9 cellular contexts compared by ENCODE assay signal in genomic region chr1:153647375-153647714, GRCh38. TPM values are rescaled to one million over a fixed set of nuclear protein-coding genes. Genes with fewer than 3 reads are reported as not detected.
DNase-seq lines count a peak whose midpoint lies in the region; ATAC-seq and TF ChIP-seq lines count a peak whose summit lies in the region.
"Had no signal": no experiment of that assay in that cellular context is flagged by ENCODE, and none has a peak within 500 bp of the region (broad histone marks: within the 10 kb centered on the region; RNA-seq: fewer than 3 reads in every experiment).

No MANE protein-coding gene starts in this region.

- H3K4me1 ChIP-seq in psoas muscle (peaks cover 50% of the 10 kb centered on the region), HAP-1 (no peaks in the 10 kb centered on the region), OCI-LY7 (ENCODE audit: insufficient read depth, low read length, poor library complexity, severe bottlenecking) (no peaks in the 10 kb centered on the region)

- H3K36me3 ChIP-seq in psoas muscle (ENCODE audit: insufficient read depth in 1 of 2, low read depth in 1 of 2) (peaks cover 13 to 45% of the 10 kb centered on the region in 2 donors), HAP-1 (replicated peaks) (peaks cover 41% of the 10 kb centered on the region), OCI-LY7 (ENCODE audit: insufficient read depth, low read length) (peaks cover 52% of the 10 kb centered on the region)

- no peaks in the 10 kb centered on the region for H3K79me2 ChIP-seq in OCI-LY7 (ENCODE audit: insufficient read depth, low read depth, low read length)

- TF ChIP-seq CTCF in chondrocyte (IDR thresholded peaks at IDR 0.05) (no peak), psoas muscle (IDR thresholded peaks at IDR 0.05) (no peak), OCI-LY7 (conservative IDR thresholded peaks at IDR 0.05; ENCODE audit: low read length) (no peak)

- no peak overlapping the region for H3K4me2 ChIP-seq in OCI-LY7 (ENCODE audit: low read length)

- DNase-seq in chondrocyte (ENCODE audit: low spot score) = peak; percentile 21
- no peak for DNase-seq in psoas muscle
- no peak for DNase-seq in HAP-1 (ENCODE audit: low spot score in 2 of 2)
- DNase-seq in OCI-LY7 (ENCODE audit: low spot score) = no peak
- DNase-seq: caudate nucleus; NCI-H1092; stimulated activated CD4-positive, alpha-beta T cell treated with anti-CD3 and anti-CD28 coated beads, Interleukin-4, amount 100 ng/mL, for 24 hours had no signal

- intact Hi-C loops in psoas muscle (cut with DNase I) (no loop called here), OCI-LY7 (cut with micrococcal nuclease; ENCODE audit: unreplicated experiment) (no loop called here)

- 23 to 66% (median 43%) methylated on average over 2 of the region's 2 CpGs for WGBS in psoas muscle, 3 donors

- peak in 3 of 4 donors; percentile 22 to 32 (median 31) for ATAC-seq in psoas muscle

- no peaks in the 10 kb centered on the region for H3K9me2 ChIP-seq in OCI-LY7 (ENCODE audit: insufficient read depth, low read length)

- no peaks in the 10 kb centered on the region for H3K9me3 ChIP-seq in psoas muscle
- H3K9me3 ChIP-seq in HAP-1 = no peaks in the 10 kb centered on the region
- H3K9me3 ChIP-seq in OCI-LY7 (ENCODE audit: low read length) = no peaks in the 10 kb centered on the region
- H3K9me3 ChIP-seq: gastroesophageal sphincter had no signal

- H2AFZ ChIP-seq in OCI-LY7 (ENCODE audit: low read length) = no peak overlapping the region

- in situ Hi-C loops in HAP-1 (cut with MboI; ENCODE audit: low sequenced_read_pairs) = no loop called here

- no peaks in the 10 kb centered on the region for H4K20me1 ChIP-seq in OCI-LY7 (ENCODE audit: insufficient read depth, low read length)

- POLR2A ChIA-PET in OCI-LY7 (lab: Charles Lee) = interaction anchor here (0.6 kb wide), 2 partner anchors 10 to 108 kb away, joined by 3 to 4 read pairs; no protein-coding TSS in a partner anchor

- no peaks in the 10 kb centered on the region for H3K27me3 ChIP-seq in psoas muscle (ENCODE audit: insufficient read depth in 3 of 3, low read length in 2 of 3)
- H3K27me3 ChIP-seq in HAP-1 (ENCODE audit: low read depth) = no peaks in the 10 kb centered on the region
- H3K27me3 ChIP-seq: gastroesophageal sphincter had no signal

- H3K27ac ChIP-seq in psoas muscle (peak overlapping the region; percentile 43), OCI-LY7 (ENCODE audit: low read depth, low read length, poor library complexity, severe bottlenecking) (no peak overlapping the region)

- H3K27me3 Mint-ChIP-seq in chondrocyte (ENCODE audit: low read depth) = no peaks in the 10 kb centered on the region

- no peaks in the 10 kb centered on the region for H3K4me1 Mint-ChIP-seq in chondrocyte (ENCODE audit: low read depth)

- no TSS peak for BruUV-seq in OCI-LY7 (replicated peaks; lab: Mats Ljungman, UMichigan)

- H3K4me3 ChIP-seq in psoas muscle = no peak overlapping the region
- H3K4me3 ChIP-seq in HAP-1 = no peak overlapping the region
- no peak overlapping the region for H3K4me3 ChIP-seq in OCI-LY7 (ENCODE audit: low read depth, low read length, poor library complexity, severe bottlenecking)
- H3K4me3 ChIP-seq: gastroesophageal sphincter had no signal

- CTCF ChIA-PET in OCI-LY7 (lab: Charles Lee; ENCODE audit: unreplicated experiment) = no interaction called here

- peaks cover 33% of the 10 kb centered on the region for H3K36me3 Mint-ChIP-seq in chondrocyte (ENCODE audit: low read depth)

- no peak overlapping the region for H3K4me3 Mint-ChIP-seq in chondrocyte (ENCODE audit: unreplicated experiment)

- H3K9me3 Mint-ChIP-seq in chondrocyte (ENCODE audit: low read depth) = no peaks in the 10 kb centered on the region

- no peak overlapping the region for H3K27ac Mint-ChIP-seq in chondrocyte (ENCODE audit: unreplicated experiment)

TF ChIP-seq in PFSK-1, 5 proteins besides CTCF, POLR2A, EP300 and RAD21:
- no peak for TF ChIP-seq FOXP2 (optimal IDR thresholded peaks at IDR 0.05; ENCODE audit: borderline replicate concordance, extremely low read depth, extremely low read length, insufficient read depth)
- peak; percentile 56; the same call in 1 of the 2 replicates for TF ChIP-seq POLR2AphosphoS5 (IDR thresholded peaks at IDR 0.05; ENCODE audit: low read depth, low read length)

RNA-seq across cellular contexts. Expression of gene SNAPIN, which starts 11.2 kb away (rescaled TPM):
- polyA plus RNA-seq in PFSK-1 (2012; ENCODE audit: insufficient read length, low read depth) = 32.6 TPM
- total RNA-seq in chondrocyte = 31.1 to 41.8 TPM (median 35.9 TPM) in 3 replicates
- 10 to 100 TPM; 53.9 to 72.0 (median 58.5) TPM for total RNA-seq in psoas muscle
- polyA plus RNA-seq in psoas muscle = 100 to 1,000 TPM in 1 of 3 donors, 10 to 100 TPM in 2; 51.7 to 102 (median 60.4) TPM
- total RNA-seq in OCI-LY7 (2014; rRNA removed; shearing (Covaris generic)) = 33.2 and 44.5 TPM in 2 replicates
- 31.1 and 33.7 TPM in 2 replicates for total RNA-seq in OCI-LY7 (2022)

RNA-seq across cellular contexts. Expression of gene CHTOP, which starts 13.5 kb away (rescaled TPM):
- polyA plus RNA-seq in PFSK-1 (2012; ENCODE audit: insufficient read length, low read depth) = 85.4 TPM
- 44.4 to 56.9 TPM (median 47.9 TPM) in 3 replicates for total RNA-seq in chondrocyte
- total RNA-seq in psoas muscle = 10 to 100 TPM; 71.1 to 87.7 (median 80.2) TPM
- 100 to 1,000 TPM in 2 of 3 donors, 10 to 100 TPM in 1; 88.3 to 122 (median 111) TPM for polyA plus RNA-seq in psoas muscle
- 70.9 and 85.3 TPM in 2 replicates for total RNA-seq in OCI-LY7 (2014; rRNA removed; shearing (Covaris generic))
- 106 and 107 TPM in 2 replicates for total RNA-seq in OCI-LY7 (2022)

RNA-seq across cellular contexts. Expression of gene S100A1, which starts 19.1 kb away (rescaled TPM):
- 7.4 TPM for polyA plus RNA-seq in PFSK-1 (2012; ENCODE audit: insufficient read length, low read depth)
- total RNA-seq in chondrocyte (1.2 to 1.5 TPM (median 1.3 TPM) in 3 replicates), psoas muscle (1,000 to 10,000 TPM in 3 of 4 donors, 100 to 1,000 TPM in 1; 785 to 1,205 (median 1,028) TPM), OCI-LY7 (2022) (not detected in 2 replicates)
- polyA plus RNA-seq in psoas muscle = 1,000 to 10,000 TPM in 1 of 3 donors, 100 to 1,000 TPM in 2; 370 to 1,423 (median 918) TPM
- not detected in 2 replicates for total RNA-seq in OCI-LY7 (2014; rRNA removed; shearing (Covaris generic))

RNA-seq across cellular contexts. Expression of gene S100A13, which starts 20.0 kb away (rescaled TPM):
- polyA plus RNA-seq in PFSK-1 (2012; ENCODE audit: insufficient read length, low read depth) = 162 TPM
- total RNA-seq in chondrocyte (98.2 to 113 TPM (median 98.4 TPM) in 3 replicates), psoas muscle (100 to 1,000 TPM in 2 of 4 donors, 10 to 100 TPM in 2; 72.4 to 199 (median 106) TPM), OCI-LY7 (2022) (6.9 and 10.3 TPM in 2 replicates)
- 100 to 1,000 TPM in 2 of 3 donors, 10 to 100 TPM in 1; 79.6 to 159 (median 133) TPM for polyA plus RNA-seq in psoas muscle
- total RNA-seq in OCI-LY7 (2014; rRNA removed; shearing (Covaris generic)) = 2.7 and 4.8 TPM in 2 replicates

RNA-seq across cellular contexts. Expression of gene ILF2, which starts 23.4 kb away (rescaled TPM):
- polyA plus RNA-seq in PFSK-1 (2012; ENCODE audit: insufficient read length, low read depth) = 161 TPM
- total RNA-seq in chondrocyte = 120 to 164 TPM (median 122 TPM) in 3 replicates
- total RNA-seq in psoas muscle = 100 to 1,000 TPM in 1 of 4 donors, 10 to 100 TPM in 3; 71.7 to 102 (median 98.2) TPM
- 100 to 1,000 TPM in 2 of 3 donors, 10 to 100 TPM in 1; 82.4 to 158 (median 142) TPM for polyA plus RNA-seq in psoas muscle
- 287 and 300 TPM in 2 replicates for total RNA-seq in OCI-LY7 (2014; rRNA removed; shearing (Covaris generic))
- 319 and 334 TPM in 2 replicates for total RNA-seq in OCI-LY7 (2022)

Comparison
In these comparisons a context has a peak if more than half of its experiments do, and no peak if none do; other contexts are left out.
1. RNA of gene S100A1, which starts 19.1 kb away (total RNA-seq): 785 to 1,205 TPM in psoas muscle; 1.2 to 1.5 TPM in chondrocyte and not detected in OCI-LY7; every median in the first group is over 100 times any median in the second.